19 cellular contexts compared by ENCODE assay signal in genomic region chr12:14901228-14901562, GRCh38. TPM values are rescaled to one million over a fixed set of nuclear protein-coding genes. Genes with fewer than 3 reads are reported as not detected.
DNase-seq lines count a peak whose midpoint lies in the region; ATAC-seq and TF ChIP-seq lines count a peak whose summit lies in the region.
"Had no signal": no experiment of that assay in that cellular context is flagged by ENCODE, and none has a peak within 500 bp of the region (broad histone marks: within the 10 kb centered on the region; RNA-seq: fewer than 3 reads in every experiment).

No MANE protein-coding gene starts in this region.

- H3K9me3 ChIP-seq in uterus = no peaks in the 10 kb centered on the region

- DNase-seq in NOMO-1 treated with DMSO at 0.1 percent for 48 hours (lab: John Stamatoyannopoulos, UW; ENCODE audit: unreplicated experiment) (peak; percentile 14), NOMO-1 treated with dmso at 0.1 percent for 144 hours (lab: John Stamatoyannopoulos, UW; ENCODE audit: unreplicated experiment) (no peak), brain microvascular endothelial cell (no peak), iPS-NIHi11 (ENCODE audit: low spot score) (peak; percentile 19), uterus (no peak), occipital lobe (lab: John Stamatoyannopoulos, UW) (no peak), amygdala (lab: John Stamatoyannopoulos, UW) (no peak)
- DNase-seq: activated CD4-positive, alpha-beta T cell treated with anti-CD3 and anti-CD28 coated beads for 1 hour; caudate nucleus; CD8-positive, alpha-beta memory T cell; NCI-H1436 treated with DMSO at 0.1 percent for 48 hours; NCI-H524; RPMI8226; T-helper 17 cell had no signal

- peak; percentile 7 for TF ChIP-seq CTCF in brain microvascular endothelial cell (IDR thresholded peaks at IDR 0.05; ENCODE audit: low read depth, low read length, missing control alignments)
- no peak for TF ChIP-seq CTCF in uterus (IDR thresholded peaks at IDR 0.05)

- no peaks in the 10 kb centered on the region for H3K4me1 ChIP-seq in uterus

- ATAC-seq in GM18909 (IDR thresholded peaks at IDR 0.05; ENCODE audit: poor library complexity, unreplicated experiment) = no peak
- ATAC-seq: T-helper 17 cell had no signal

- no peak for TF ChIP-seq POLR2A in uterus (IDR thresholded peaks at IDR 0.05)

- H3K27ac ChIP-seq in brain microvascular endothelial cell = no peak overlapping the region
- H3K27ac ChIP-seq in uterus = peak overlapping the region; percentile 56 to 65
- H3K27ac ChIP-seq: HL-60 had no signal

- intact Hi-C loops in uterus (cut with DNase I; ENCODE audit: low total_unique reads) = no loop called here

- H3K36me3 ChIP-seq in brain microvascular endothelial cell (replicated peaks) (no peaks in the 10 kb centered on the region), uterus (no peaks in the 10 kb centered on the region)

- no peaks in the 10 kb centered on the region for H3K27me3 ChIP-seq in brain microvascular endothelial cell (replicated peaks)
- H3K27me3 ChIP-seq in uterus = no peaks in the 10 kb centered on the region

- H3K4me3 ChIP-seq in brain microvascular endothelial cell (ENCODE audit: low read depth, low read length) (no peak overlapping the region), uterus (no peak overlapping the region)

- in situ Hi-C loops in brain microvascular endothelial cell (cut with HindIII; ENCODE audit: low pct_ligation_motif_present, low sequenced_read_pairs) = no loop called here

RNA-seq across cellular contexts. Expression of gene MGP, which starts 15.5 kb away (rescaled TPM):
- total RNA-seq in uterus = 1,000 to 10,000 TPM in 2 of 4 donors, 100 to 1,000 TPM in 2; 136 to 2,566 (median 1,232) TPM
- total RNA-seq in occipital lobe = 3.9 TPM
- total RNA-seq: CD8-positive, alpha-beta memory T cell had no signal

RNA-seq across cellular contexts. Expression of gene ERP27, which starts 37.1 kb away (rescaled TPM):
- total RNA-seq in uterus (1 to 10 TPM in 2 of 4 donors, under 1 TPM in 1, not detected in 1; 0.61 to 2.6 (median 1.5) TPM), occipital lobe (not detected)
- total RNA-seq: glomerular endothelial cell had no signal

RNA-seq across cellular contexts. Expression of gene ART4, which starts 57.9 kb away (rescaled TPM):
- total RNA-seq in uterus (1 to 10 TPM in 2 of 4 donors, under 1 TPM in 2; 0.51 to 3.7 (median 1.0) TPM), occipital lobe (not detected)
- total RNA-seq: CD8-positive, alpha-beta memory T cell; kidney epithelial cell; osteocyte had no signal

Comparison
In these comparisons a context has a peak if more than half of its experiments do, and no peak if none do; other contexts are left out.
1. DNase-seq: peak in NOMO-1 treated with DMSO at 0.1 percent for 48 hours (single experiment) and iPS-NIHi11 (single experiment); none in NOMO-1 treated with dmso at 0.1 percent for 144 hours (single experiment), brain microvascular endothelial cell (single experiment), uterus (0 of 2), occipital lobe (single experiment) and amygdala (0 of 56).
2. RNA of gene MGP, which starts 15.5 kb away (total RNA-seq): 136 to 2,566 TPM in uterus; 3.9 TPM in occipital lobe (single experiment); every median in the first group is over 10 times any median in the second.